Comparison of ENCODE assay signal across 9 cellular contexts in the genomic region with DNA sequence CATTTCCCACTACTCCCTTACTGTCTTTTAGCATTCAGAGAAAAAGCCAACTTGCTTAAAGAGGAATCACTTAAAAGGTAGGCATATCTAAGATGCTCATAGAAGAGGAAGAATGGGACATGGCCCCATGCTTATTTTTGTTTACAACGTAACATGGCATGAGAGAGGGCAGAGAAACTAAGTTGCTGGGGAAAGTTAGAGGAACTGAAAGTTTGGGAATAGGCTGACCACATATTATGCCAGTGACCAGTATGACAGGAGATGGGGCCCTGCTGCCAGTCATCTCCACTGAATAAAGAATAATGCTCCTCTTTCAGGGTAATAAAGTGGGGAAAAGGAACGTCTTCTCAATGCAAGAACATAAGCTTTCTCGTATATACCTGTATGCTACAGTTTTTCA. TPM values are rescaled to one million over a fixed set of nuclear protein-coding genes. Genes with fewer than 3 reads are reported as not detected.
DNase-seq lines count a peak whose midpoint lies in the region; ATAC-seq, FAIRE-seq and TF ChIP-seq lines count a peak whose summit lies in the region.
"Had no signal": no experiment of that assay in that cellular context is flagged by ENCODE, and none has a peak within 500 bp of the region (broad histone marks: within the 10 kb centered on the region; RNA-seq: fewer than 3 reads in every experiment).

No MANE protein-coding gene starts in this region.

- H2AFZ ChIP-seq in HepG2 (ENCODE audit: low read length): no peak overlapping the region

- H3K9me3 ChIP-seq in HepG2 (ENCODE audit: low read length) (no peaks in the 10 kb centered on the region), thyroid gland (no peaks in the 10 kb centered on the region)

- peaks cover 12% of the 10 kb centered on the region for H3K79me2 ChIP-seq in HepG2 (ENCODE audit: insufficient read depth, low read length)

- H3K4me3 ChIP-seq in HepG2 (replicated peaks in 1 of 3; ENCODE audit: insufficient read depth in 1 of 3, low read depth in 2 of 3, low read length in 3 of 3) (peak overlapping the region in 2 of 3 experiments; percentile 75 to 81; a peak in 2 of 6 replicates), thyroid gland (replicated peaks in 1 of 3) (no peak overlapping the region)

- peak overlapping the region; percentile 86 for H3K9ac ChIP-seq in HepG2 (ENCODE audit: insufficient read depth, low read depth, low read length)

- POLR2A ChIA-PET in HepG2 (lab: Yijun Ruan, JAX): interaction anchor here (1.7 to 3.7 kb wide), 3 partner anchors 13 to 75 kb away, joined by 4 to 43 read pairs (median 28); a partner anchor contains a TSS

- H3K4me1 Mint-ChIP-seq in activated naive CD4-positive, alpha-beta T cell treated with anti-CD3 and anti-CD28 coated beads for 36 hours (ENCODE audit: low read depth): peaks cover 64% of the 10 kb centered on the region
- H3K4me1 Mint-ChIP-seq in activated T-helper 1 cell treated with anti-CD3 and anti-CD28 coated beads, Interleukin-12 subunit alpha, Interleukin-12 subunit beta, Interleukin-2, Interleukin-4 antibody, amounts not matched to agents 30 ng/mL and 10 ng/mL and 1 ng/mL, durations not matched to agents 14 hours and 24 hours and 36 hours (ENCODE audit: low read depth): peaks cover 72% of the 10 kb centered on the region

- no peak overlapping the region for H3K27ac Mint-ChIP-seq in activated naive CD4-positive, alpha-beta T cell treated with anti-CD3 and anti-CD28 coated beads for 36 hours
- peak overlapping the region; percentile 45 for H3K27ac Mint-ChIP-seq in activated T-helper 1 cell treated with anti-CD3 and anti-CD28 coated beads, Interleukin-12 subunit alpha, Interleukin-12 subunit beta, Interleukin-2, Interleukin-4 antibody, amounts not matched to agents 30 ng/mL and 10 ng/mL and 1 ng/mL, durations not matched to agents 14 hours and 24 hours and 36 hours
- H3K27ac Mint-ChIP-seq: CD14-positive monocyte had no signal

- ATAC-seq in HepG2 (no peak), HG02870 (IDR thresholded peaks at IDR 0.05; ENCODE audit: unreplicated experiment) (no peak), GM21529 (IDR thresholded peaks at IDR 0.05; ENCODE audit: unreplicated experiment) (no peak)

- H3K27me3 ChIP-seq in HepG2 (ENCODE audit: control insufficient read depth in 1 of 2, insufficient read depth in 2 of 2, low read length in 2 of 2) (no peaks in the 10 kb centered on the region), thyroid gland (no peaks in the 10 kb centered on the region)

- TF ChIP-seq CTCF in HepG2 (CRISPR knock-in tag; IDR thresholded peaks at IDR 0.05) (no peak), thyroid gland (IDR thresholded peaks at IDR 0.05) (no peak)

- TF ChIP-seq RAD21 in HepG2 (CRISPR knock-in tag; IDR thresholded peaks at IDR 0.05): no peak

- H3K4me2 ChIP-seq in HepG2 (ENCODE audit: low read depth, low read length): peak overlapping the region; percentile 98

- no peak for DNase-seq in activated naive CD4-positive, alpha-beta T cell treated with anti-CD3 and anti-CD28 coated beads for 36 hours
- no peak for DNase-seq in activated naive CD4-positive, alpha-beta T cell (lab: John Stamatoyannopoulos, UW)
- DNase-seq in activated T-helper 1 cell treated with anti-CD3 and anti-CD28 coated beads, Interleukin-12 subunit alpha, Interleukin-12 subunit beta, Interleukin-2, Interleukin-4 antibody, amounts not matched to agents 30 ng/mL and 10 ng/mL and 1 ng/mL, durations not matched to agents 14 hours and 24 hours and 36 hours (ENCODE audit: low spot score): no peak
- DNase-seq in HepG2 (ENCODE audit: low spot score) (no peak), thyroid gland (no peak), activated gamma-delta T cell (lab: John Stamatoyannopoulos, UW) (no peak)

- peaks cover 3% of the 10 kb centered on the region for H3K36me3 Mint-ChIP-seq in activated naive CD4-positive, alpha-beta T cell treated with anti-CD3 and anti-CD28 coated beads for 36 hours (ENCODE audit: low read depth)
- peaks cover 7% of the 10 kb centered on the region for H3K36me3 Mint-ChIP-seq in activated T-helper 1 cell treated with anti-CD3 and anti-CD28 coated beads, Interleukin-12 subunit alpha, Interleukin-12 subunit beta, Interleukin-2, Interleukin-4 antibody, amounts not matched to agents 30 ng/mL and 10 ng/mL and 1 ng/mL, durations not matched to agents 14 hours and 24 hours and 36 hours (ENCODE audit: low read depth)
- H3K36me3 Mint-ChIP-seq: CD14-positive monocyte had no signal

- in situ Hi-C loops in HepG2 (cut with HindIII; ENCODE audit: extremely low pct_ligation_motif_present, low pct_unique_long_range_greater_than_20kb): no loop called here

- intact Hi-C loops in activated naive CD4-positive, alpha-beta T cell treated with anti-CD3 and anti-CD28 coated beads for 36 hours (cut with micrococcal nuclease): loop anchor here (5.0 to 10.0 kb wide), 6 partner anchors 273 to 1751 kb away; a partner anchor contains a TSS
- intact Hi-C loops in activated T-helper 1 cell treated with anti-CD3 and anti-CD28 coated beads, Interleukin-12 subunit alpha, Interleukin-12 subunit beta, Interleukin-2, Interleukin-4 antibody, amounts not matched to agents 30 ng/mL and 10 ng/mL and 1 ng/mL, durations not matched to agents 14 hours and 24 hours and 36 hours (cut with micrococcal nuclease): loop anchor here (1.0 to 10.0 kb wide), 4 partner anchors 26 to 1279 kb away; no protein-coding TSS in a partner anchor
- intact Hi-C loops in HepG2 (cut with micrococcal nuclease; ENCODE audit: unreplicated experiment): loop anchor here (1.0 to 5.0 kb wide), 3 partner anchors 15 to 76 kb away; a partner anchor contains a TSS
- intact Hi-C loops in thyroid gland (cut with DNase I): no loop called here

- TF ChIP-seq EP300 in HepG2 (IDR thresholded peaks at IDR 0.05; ENCODE audit: low read depth in 2 of 2, low read length in 2 of 2): no peak
- no peak for TF ChIP-seq EP300 in HepG2 (CRISPR knock-in tag; IDR thresholded peaks at IDR 0.05; ENCODE audit: borderline replicate concordance)

- CTCF ChIA-PET in activated naive CD4-positive, alpha-beta T cell treated with anti-CD3 and anti-CD28 coated beads for 36 hours (lab: Charles Lee): interaction anchor here (1.1 to 1.6 kb wide), 4 partner anchors 10 to 81 kb away, joined by 3 to 5 read pairs (median 4); a partner anchor contains a TSS
- CTCF ChIA-PET in HepG2 (lab: Yijun Ruan, JAX; ENCODE audit: low intra/inter-chr PET ratio, low total read pairs): no interaction called here

- TSS peak; percentile 59 for BruUV-seq in HepG2 (replicated peaks; lab: Mats Ljungman, UMichigan)

- H3K27me3 Mint-ChIP-seq in activated naive CD4-positive, alpha-beta T cell treated with anti-CD3 and anti-CD28 coated beads for 36 hours (ENCODE audit: low read depth): no peaks in the 10 kb centered on the region
- peaks cover 11% of the 10 kb centered on the region for H3K27me3 Mint-ChIP-seq in activated T-helper 1 cell treated with anti-CD3 and anti-CD28 coated beads, Interleukin-12 subunit alpha, Interleukin-12 subunit beta, Interleukin-2, Interleukin-4 antibody, amounts not matched to agents 30 ng/mL and 10 ng/mL and 1 ng/mL, durations not matched to agents 14 hours and 24 hours and 36 hours (ENCODE audit: insufficient read depth)

- no peak for TF ChIP-seq POLR2A in HepG2 (IDR thresholded peaks at IDR 0.05; ENCODE audit: insufficient read depth in 1 of 2, low read depth in 2 of 2, low read length in 2 of 2)
- TF ChIP-seq POLR2A in thyroid gland (IDR thresholded peaks at IDR 0.05): no peak

- H3K36me3 ChIP-seq in HepG2 (replicated peaks in 1 of 2; ENCODE audit: control insufficient read depth in 1 of 2, insufficient read depth in 2 of 2, low read length in 2 of 2) (no peaks in the 10 kb centered on the region), thyroid gland (no peaks in the 10 kb centered on the region)

- H3K4me1 ChIP-seq in HepG2 (ENCODE audit: insufficient read depth, low read length) (peaks cover 45% of the 10 kb centered on the region), thyroid gland (peaks cover 28 to 29% of the 10 kb centered on the region in 2 donors)

- 88% methylated on average over 3 of the region's 3 CpGs for WGBS in HepG2 (ENCODE audit: low lambda C conversion rate)
- 88 to 92% methylated on average over 3 of the region's 3 CpGs for WGBS in thyroid gland, 2 donors

- H4K20me1 ChIP-seq in HepG2 (ENCODE audit: insufficient read depth, low read length): no peaks in the 10 kb centered on the region

- H3K9me3 Mint-ChIP-seq in activated naive CD4-positive, alpha-beta T cell treated with anti-CD3 and anti-CD28 coated beads for 36 hours: no peaks in the 10 kb centered on the region
- H3K9me3 Mint-ChIP-seq in activated T-helper 1 cell treated with anti-CD3 and anti-CD28 coated beads, Interleukin-12 subunit alpha, Interleukin-12 subunit beta, Interleukin-2, Interleukin-4 antibody, amounts not matched to agents 30 ng/mL and 10 ng/mL and 1 ng/mL, durations not matched to agents 14 hours and 24 hours and 36 hours: no peaks in the 10 kb centered on the region

- no peak for FAIRE-seq in HepG2 (lab: Jason Lieb, UNC)

- peak overlapping the region; percentile 93 for H3K27ac ChIP-seq in HepG2 (ENCODE audit: extremely low read length, insufficient read depth, low read length)
- H3K27ac ChIP-seq in thyroid gland: peak overlapping the region in 2 of 3 donors; percentile 27 to 91

- H3K4me3 Mint-ChIP-seq in activated naive CD4-positive, alpha-beta T cell treated with anti-CD3 and anti-CD28 coated beads for 36 hours: peak overlapping the region; percentile 10
- H3K4me3 Mint-ChIP-seq in activated T-helper 1 cell treated with anti-CD3 and anti-CD28 coated beads, Interleukin-12 subunit alpha, Interleukin-12 subunit beta, Interleukin-2, Interleukin-4 antibody, amounts not matched to agents 30 ng/mL and 10 ng/mL and 1 ng/mL, durations not matched to agents 14 hours and 24 hours and 36 hours: peak overlapping the region; percentile 51

RNA-seq across cellular contexts. Expression of a gene that starts 1.9 kb away (rescaled TPM):
- 1 to 10 TPM; 4.6 to 5.3 TPM for total RNA-seq in activated naive CD4-positive, alpha-beta T cell treated with anti-CD3 and anti-CD28 coated beads for 36 hours
- 5.3 and 5.7 TPM in 2 replicates for total RNA-seq in activated T-helper 1 cell treated with anti-CD3 and anti-CD28 coated beads, Interleukin-12 subunit alpha, Interleukin-12 subunit beta, Interleukin-2, Interleukin-4 antibody, amounts not matched to agents 30 ng/mL and 10 ng/mL and 1 ng/mL, durations not matched to agents 14 hours and 24 hours and 36 hours
- 9.0 and 15.5 TPM in 2 replicates for total RNA-seq in HepG2 (2016; rRNA removed; fragmentation: Illumina TruSeq; extraction: Trizol)
- total RNA-seq in HepG2 (2016; cell fraction: cytosol; rRNA removed; fragmentation: Illumina TruSeq; extraction: Trizol; ENCODE audit: low read depth): 1.6 and 1.7 TPM in 2 replicates
- 7.5 and 14.7 TPM in 2 replicates for total RNA-seq in HepG2 (2016; cell fraction: insoluble cytoplasmic fraction; rRNA removed; fragmentation: Illumina TruSeq; extraction: Trizol)
- 5.4 and 5.8 TPM in 2 replicates for total RNA-seq in HepG2 (2016; cell fraction: membrane; rRNA removed; fragmentation: Illumina TruSeq; extraction: Trizol)
- 19.8 and 23.6 TPM in 2 replicates for total RNA-seq in HepG2 (2016; cell fraction: nucleus; rRNA removed; fragmentation: Illumina TruSeq; extraction: Trizol)
- polyA plus RNA-seq in HepG2 (2011; rRNA removed): 12.1 and 13.1 TPM in 2 replicates
- 7.2 and 9.6 TPM in 2 replicates for polyA plus RNA-seq in HepG2 (2011; cell fraction: cytosol; rRNA removed)
- polyA plus RNA-seq in HepG2 (2011; cell fraction: nucleus; rRNA removed): 7.8 and 9.0 TPM in 2 replicates
- 10.5 and 13.4 TPM in 2 replicates for polyA plus RNA-seq in HepG2 (2012)
- polyA plus RNA-seq in HepG2 (2016; cell fraction: cytosol; fragmentation: Illumina TruSeq; extraction: Trizol; ENCODE audit: low read depth): 0.84 and 0.86 TPM in 2 replicates
- polyA plus RNA-seq in HepG2 (2016; cell fraction: insoluble cytoplasmic fraction; fragmentation: Illumina TruSeq; extraction: Trizol; ENCODE audit: low read depth): 7.6 and 8.5 TPM in 2 replicates
- polyA plus RNA-seq in HepG2 (2016; cell fraction: membrane; fragmentation: Illumina TruSeq; extraction: Trizol; ENCODE audit: low read depth): 2.5 and 2.6 TPM in 2 replicates
- 21.1 and 22.3 TPM in 2 replicates for polyA plus RNA-seq in HepG2 (2016; cell fraction: nucleus; fragmentation: Illumina TruSeq; extraction: Trizol; ENCODE audit: insufficient read depth, low read depth)
- 9.2 and 31.7 TPM in 2 replicates for polyA minus RNA-seq in HepG2 (2011; rRNA and poly(A)+ RNA removed; ENCODE audit: low replicate concordance)
- polyA minus RNA-seq in HepG2 (2011; cell fraction: cytosol; rRNA and poly(A)+ RNA removed): 11.3 and 12.7 TPM in 2 replicates
- 16.4 and 17.3 TPM in 2 replicates for polyA minus RNA-seq in HepG2 (2011; cell fraction: nucleus; rRNA and poly(A)+ RNA removed)
- 10 to 100 TPM in 3 of 4 donors, 1 to 10 TPM in 1; 7.5 to 12.4 (median 11.2) TPM for total RNA-seq in thyroid gland

RNA-seq across cellular contexts. Expression of a gene that starts 2.3 kb away (rescaled TPM):
- total RNA-seq in activated naive CD4-positive, alpha-beta T cell treated with anti-CD3 and anti-CD28 coated beads for 36 hours: 1 to 10 TPM in 1 of 2 experiments, under 1 TPM in 1; 0.91 to 1.4 TPM
- not detected in 2 replicates for total RNA-seq in activated T-helper 1 cell treated with anti-CD3 and anti-CD28 coated beads, Interleukin-12 subunit alpha, Interleukin-12 subunit beta, Interleukin-2, Interleukin-4 antibody, amounts not matched to agents 30 ng/mL and 10 ng/mL and 1 ng/mL, durations not matched to agents 14 hours and 24 hours and 36 hours
- total RNA-seq in HepG2 (2016; rRNA removed; fragmentation: Illumina TruSeq; extraction: Trizol) (0.95 and 1.9 TPM in 2 replicates), thyroid gland (10 to 100 TPM; 14.3 to 21.0 (median 16.9) TPM)
- total RNA-seq in HepG2 (2016; cell fraction: cytosol; rRNA removed; fragmentation: Illumina TruSeq; extraction: Trizol; ENCODE audit: low read depth): 2.9 and 3.9 TPM in 2 replicates
- total RNA-seq in HepG2 (2016; cell fraction: insoluble cytoplasmic fraction; rRNA removed; fragmentation: Illumina TruSeq; extraction: Trizol): 0.40 and 1.9 TPM in 2 replicates
- 1.9 and 2.8 TPM in 2 replicates for total RNA-seq in HepG2 (2016; cell fraction: membrane; rRNA removed; fragmentation: Illumina TruSeq; extraction: Trizol)
- total RNA-seq in HepG2 (2016; cell fraction: nucleus; rRNA removed; fragmentation: Illumina TruSeq; extraction: Trizol): 3.1 and 4.5 TPM in 2 replicates
- polyA plus RNA-seq in HepG2 (2011; rRNA removed): 0.73 and 1.1 TPM in 2 replicates
- 0.30 and 0.41 TPM in 2 replicates for polyA plus RNA-seq in HepG2 (2011; cell fraction: cytosol; rRNA removed)
- 2.7 and 2.9 TPM in 2 replicates for polyA plus RNA-seq in HepG2 (2011; cell fraction: nucleus; rRNA removed)
- 0.80 and 0.83 TPM in 2 replicates for polyA plus RNA-seq in HepG2 (2012)
- polyA plus RNA-seq in HepG2 (2016; cell fraction: cytosol; fragmentation: Illumina TruSeq; extraction: Trizol; ENCODE audit: low read depth): 0.42 and 0.46 TPM in 2 replicates
- polyA plus RNA-seq in HepG2 (2016; cell fraction: insoluble cytoplasmic fraction; fragmentation: Illumina TruSeq; extraction: Trizol; ENCODE audit: low read depth): 0.25 and 0.74 TPM in 2 replicates
- polyA plus RNA-seq in HepG2 (2016; cell fraction: membrane; fragmentation: Illumina TruSeq; extraction: Trizol; ENCODE audit: low read depth): 0.38 and 0.41 TPM in 2 replicates
- polyA plus RNA-seq in HepG2 (2016; cell fraction: nucleus; fragmentation: Illumina TruSeq; extraction: Trizol; ENCODE audit: insufficient read depth, low read depth): 4.3 and 6.9 TPM in 2 replicates
- 1.2 TPM in 1 of 2 replicates, not detected in the other for polyA minus RNA-seq in HepG2 (2011; rRNA and poly(A)+ RNA removed; ENCODE audit: low replicate concordance)
- polyA minus RNA-seq in HepG2 (2011; cell fraction: cytosol; rRNA and poly(A)+ RNA removed): 0.35 TPM in 1 of 2 replicates, not detected in the other
- 7.2 and 8.8 TPM in 2 replicates for polyA minus RNA-seq in HepG2 (2011; cell fraction: nucleus; rRNA and poly(A)+ RNA removed)
- polyA plus RNA-seq: CD14-positive monocyte had no signal

RNA-seq across cellular contexts. Expression of a gene that starts 15.4 kb away (rescaled TPM):
- 10 to 100 TPM; 13.7 to 14.5 TPM for total RNA-seq in activated naive CD4-positive, alpha-beta T cell treated with anti-CD3 and anti-CD28 coated beads for 36 hours
- 11.1 and 11.3 TPM in 2 replicates for total RNA-seq in activated T-helper 1 cell treated with anti-CD3 and anti-CD28 coated beads, Interleukin-12 subunit alpha, Interleukin-12 subunit beta, Interleukin-2, Interleukin-4 antibody, amounts not matched to agents 30 ng/mL and 10 ng/mL and 1 ng/mL, durations not matched to agents 14 hours and 24 hours and 36 hours
- total RNA-seq in HepG2 (2016; rRNA removed; fragmentation: Illumina TruSeq; extraction: Trizol): 17.0 and 21.6 TPM in 2 replicates
- 2.6 and 3.0 TPM in 2 replicates for total RNA-seq in HepG2 (2016; cell fraction: cytosol; rRNA removed; fragmentation: Illumina TruSeq; extraction: Trizol; ENCODE audit: low read depth)
- total RNA-seq in HepG2 (2016; cell fraction: insoluble cytoplasmic fraction; rRNA removed; fragmentation: Illumina TruSeq; extraction: Trizol): 16.5 and 19.6 TPM in 2 replicates
- 8.6 and 9.4 TPM in 2 replicates for total RNA-seq in HepG2 (2016; cell fraction: membrane; rRNA removed; fragmentation: Illumina TruSeq; extraction: Trizol)
- 12.6 and 14.0 TPM in 2 replicates for total RNA-seq in HepG2 (2016; cell fraction: nucleus; rRNA removed; fragmentation: Illumina TruSeq; extraction: Trizol)
- polyA plus RNA-seq in HepG2 (2011; rRNA removed): 5.0 and 5.5 TPM in 2 replicates
- polyA plus RNA-seq in HepG2 (2011; cell fraction: cytosol; rRNA removed): 4.0 and 4.1 TPM in 2 replicates
- 3.6 and 5.0 TPM in 2 replicates for polyA plus RNA-seq in HepG2 (2011; cell fraction: nucleus; rRNA removed)
- polyA plus RNA-seq in HepG2 (2012): 8.7 and 9.4 TPM in 2 replicates
- polyA plus RNA-seq in HepG2 (2016; cell fraction: cytosol; fragmentation: Illumina TruSeq; extraction: Trizol; ENCODE audit: low read depth): 1.9 and 2.3 TPM in 2 replicates
- 16.3 and 19.6 TPM in 2 replicates for polyA plus RNA-seq in HepG2 (2016; cell fraction: insoluble cytoplasmic fraction; fragmentation: Illumina TruSeq; extraction: Trizol; ENCODE audit: low read depth)
- polyA plus RNA-seq in HepG2 (2016; cell fraction: membrane; fragmentation: Illumina TruSeq; extraction: Trizol; ENCODE audit: low read depth): 4.0 and 4.9 TPM in 2 replicates
- 10.8 and 11.4 TPM in 2 replicates for polyA plus RNA-seq in HepG2 (2016; cell fraction: nucleus; fragmentation: Illumina TruSeq; extraction: Trizol; ENCODE audit: insufficient read depth, low read depth)
- polyA minus RNA-seq in HepG2 (2011; rRNA and poly(A)+ RNA removed; ENCODE audit: low replicate concordance): 2.0 and 2.9 TPM in 2 replicates
- 4.0 and 4.6 TPM in 2 replicates for polyA minus RNA-seq in HepG2 (2011; cell fraction: cytosol; rRNA and poly(A)+ RNA removed)
- 10.6 and 19.1 TPM in 2 replicates for polyA minus RNA-seq in HepG2 (2011; cell fraction: nucleus; rRNA and poly(A)+ RNA removed)
- total RNA-seq in thyroid gland: 10 to 100 TPM; 33.8 to 44.6 (median 37.3) TPM

Comparison
In these comparisons a context has a peak if more than half of its experiments do, and no peak if none do; other contexts are left out.
1. H3K4me3 ChIP-seq: peak in HepG2 (2 of 3); none in thyroid gland (0 of 3).